ENCODE assay signal across 20 cellular contexts in the genomic region with DNA sequence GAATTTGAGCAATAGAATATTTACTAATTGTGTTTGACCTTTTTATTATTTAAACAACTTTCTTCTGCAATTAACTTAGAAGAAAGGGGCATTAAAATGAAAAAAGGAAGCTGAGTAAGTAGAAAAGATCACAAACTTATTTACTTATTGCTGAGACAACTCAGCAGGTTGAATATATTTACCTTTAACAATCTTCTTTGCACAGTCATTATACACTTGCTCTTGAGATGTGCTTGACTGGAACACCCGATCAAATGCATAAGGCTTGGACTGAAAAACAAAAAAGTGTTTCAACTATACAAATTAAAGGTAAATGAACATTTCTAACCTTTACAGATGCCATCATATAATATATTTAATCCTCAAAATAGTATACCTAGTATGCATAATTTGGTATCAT.
"Had no signal": no experiment of that assay in that cellular context is flagged by ENCODE, and none has a peak within 500 bp of the region (broad histone marks: within the 10 kb centered on the region; RNA-seq: fewer than 3 reads in every experiment).

No MANE protein-coding gene starts in this region.

- H3K4me3 Mint-ChIP-seq: activated CD8-positive, alpha-beta T cell treated with anti-CD3 and anti-CD28 coated beads, Interleukin-2, amount 10 ng/mL, durations not matched to agents 7 days and 5 days; activated T-helper 1 cell treated with anti-CD3 and anti-CD28 coated beads, Interleukin-12 subunit alpha, Interleukin-12 subunit beta, Interleukin-2, Interleukin-4 antibody, amounts not matched to agents 30 ng/mL and 10 ng/mL and 1 ng/mL, durations not matched to agents 14 hours and 24 hours and 36 hours; memory B cell; nephron; stimulated activated memory B cell treated with anti-CD40 and anti-IgM and Interleukin-4, amounts not matched to agents 10 μg/mL and 1 μg/mL and 100 μg/mL, for 72 hours had no signal

- H3K27me3 Mint-ChIP-seq: memory B cell; stimulated activated memory B cell treated with anti-CD40 and anti-IgM and Interleukin-4, amounts not matched to agents 10 μg/mL and 1 μg/mL and 100 μg/mL, for 72 hours had no signal

- DNase-seq: activated CD4-positive, alpha-beta T cell treated with anti-CD3 and anti-CD28 coated beads for 1 hour; activated CD4-positive, alpha-beta T cell treated with anti-CD3 and anti-CD28 coated beads, Interleukin-2, amount 50 U/mL, for 1 hour; activated CD8-positive, alpha-beta T cell treated with anti-CD3 and anti-CD28 coated beads, Interleukin-2, amount 10 ng/mL, durations not matched to agents 7 days and 5 days; aorta; brain microvascular endothelial cell; central memory CD4-positive, alpha-beta T cell; effector memory CD4-positive, alpha-beta T cell; heart left ventricle; nucleus accumbens; right lobe of liver; small intestine; stimulated activated CD4-positive, alpha-beta T cell treated with anti-CD3 and anti-CD28 coated beads, Interleukin-15, amount 100 ng/mL, for 24 hours; stomach had no signal

- H3K27ac Mint-ChIP-seq: activated CD8-positive, alpha-beta T cell treated with anti-CD3 and anti-CD28 coated beads, Interleukin-2, amount 10 ng/mL, durations not matched to agents 7 days and 5 days; activated naive CD4-positive, alpha-beta T cell treated with anti-CD3 and anti-CD28 coated beads, Interleukin-2, amount 50 U/mL, for 72 hours; nephron had no signal

- H3K9me3 ChIP-seq: heart left ventricle, right lobe of liver, stomach, suprapubic skin, tibial nerve had no signal

- ATAC-seq: activated CD8-positive, alpha-beta T cell treated with anti-CD3 and anti-CD28 coated beads, Interleukin-2, amount 10 ng/mL, durations not matched to agents 7 days and 5 days; activated naive CD4-positive, alpha-beta T cell treated with anti-CD3 and anti-CD28 coated beads, Interleukin-2, amount 50 U/mL, for 72 hours; heart left ventricle; right lobe of liver; stimulated activated memory B cell treated with anti-CD40 and anti-IgM and Interleukin-4, amounts not matched to agents 10 μg/mL and 1 μg/mL and 100 μg/mL, for 72 hours had no signal

- H3K27ac ChIP-seq: right lobe of liver, stomach, suprapubic skin, tibial nerve had no signal

- H3K4me3 ChIP-seq: heart left ventricle, right lobe of liver, stomach, suprapubic skin, tibial nerve had no signal

- H3K27me3 ChIP-seq: brain microvascular endothelial cell, heart left ventricle, right lobe of liver, stomach, suprapubic skin, tibial nerve had no signal

- H3K9me3 Mint-ChIP-seq: activated naive CD4-positive, alpha-beta T cell treated with anti-CD3 and anti-CD28 coated beads, Interleukin-2, amount 50 U/mL, for 72 hours; activated T-helper 1 cell treated with anti-CD3 and anti-CD28 coated beads, Interleukin-12 subunit alpha, Interleukin-12 subunit beta, Interleukin-2, Interleukin-4 antibody, amounts not matched to agents 30 ng/mL and 10 ng/mL and 1 ng/mL, durations not matched to agents 14 hours and 24 hours and 36 hours; memory B cell; nephron; stimulated activated memory B cell treated with anti-CD40 and anti-IgM and Interleukin-4, amounts not matched to agents 10 μg/mL and 1 μg/mL and 100 μg/mL, for 72 hours had no signal
